Comparison of ENCODE assay signal across 27 cellular contexts in the genomic region with DNA sequence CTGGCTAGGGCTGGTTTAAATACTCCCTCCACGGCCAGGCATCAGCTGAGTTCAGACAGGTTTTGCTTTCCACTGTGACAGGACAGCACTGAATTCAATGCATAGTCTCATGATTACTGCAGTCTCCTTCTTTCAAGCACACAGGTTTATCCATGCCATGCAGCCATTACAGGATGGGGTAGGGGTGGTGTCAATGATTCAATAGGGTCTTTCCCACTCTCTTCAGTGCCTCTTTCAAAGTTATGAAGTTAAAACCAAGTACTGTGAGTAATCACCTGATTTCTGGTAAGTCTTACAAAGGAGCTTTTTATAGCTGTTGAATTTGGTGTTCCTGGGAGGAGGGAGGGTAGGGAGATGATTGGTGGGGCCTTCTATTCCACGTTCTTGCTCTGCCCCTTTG. TPM values are rescaled to one million over a fixed set of nuclear protein-coding genes. Genes with fewer than 3 reads are reported as not detected.
"Had no signal": no experiment of that assay in that cellular context is flagged by ENCODE, and none has a peak within 500 bp of the region (broad histone marks: within the 10 kb centered on the region; RNA-seq: fewer than 3 reads in every experiment).

No MANE protein-coding gene starts in this region.

- ATAC-seq: esophagus mucosa; gastroesophageal sphincter; heart left ventricle; natural killer cell; stimulated activated naive B cell treated with anti-CD40 and anti-IgM and Interleukin-4, amounts not matched to agents 10 μg/mL and 1 μg/mL and 100 μg/mL, for 72 hours; T-helper 17 cell had no signal

- H3K4me1 Mint-ChIP-seq: natural killer cell; stimulated activated naive B cell treated with anti-CD40 and anti-IgM and Interleukin-4, amounts not matched to agents 10 μg/mL and 1 μg/mL and 100 μg/mL, for 72 hours had no signal

- H3K36me3 ChIP-seq: adrenal gland, gastroesophageal sphincter, heart left ventricle, neutrophil, pancreas, sigmoid colon, SJSA1, spleen, tibial artery had no signal

- H3K36me3 Mint-ChIP-seq: natural killer cell; stimulated activated naive B cell treated with anti-CD40 and anti-IgM and Interleukin-4, amounts not matched to agents 10 μg/mL and 1 μg/mL and 100 μg/mL, for 72 hours had no signal

- H3K4me3 Mint-ChIP-seq: activated T-helper 1 cell treated with anti-CD3 and anti-CD28 coated beads, Interleukin-12 subunit alpha, Interleukin-12 subunit beta, Interleukin-2, Interleukin-4 antibody, amounts not matched to agents 30 ng/mL and 10 ng/mL and 1 ng/mL, durations not matched to agents 14 hours and 24 hours and 36 hours; dendritic cell treated with granulocyte-macrophage colony-stimulating factor and Interleukin-4, amounts not matched to agents 40 ng/mL and 50 ng/mL, for 4 days; natural killer cell; stimulated activated naive B cell treated with anti-CD40 and anti-IgM and Interleukin-4, amounts not matched to agents 10 μg/mL and 1 μg/mL and 100 μg/mL, for 72 hours; T-helper 17 cell had no signal

- H3K4me1 ChIP-seq: adrenal gland, gastroesophageal sphincter, heart left ventricle, pancreas, sigmoid colon, SJSA1, spleen, tibial artery had no signal

- H3K9me3 ChIP-seq: adrenal gland, gastroesophageal sphincter, neutrophil, pancreas, sigmoid colon, SJSA1, tibial artery had no signal

- H3K9me3 Mint-ChIP-seq: activated T-helper 1 cell treated with anti-CD3 and anti-CD28 coated beads, Interleukin-12 subunit alpha, Interleukin-12 subunit beta, Interleukin-2, Interleukin-4 antibody, amounts not matched to agents 30 ng/mL and 10 ng/mL and 1 ng/mL, durations not matched to agents 14 hours and 24 hours and 36 hours; dendritic cell treated with granulocyte-macrophage colony-stimulating factor and Interleukin-4, amounts not matched to agents 40 ng/mL and 50 ng/mL, for 4 days; natural killer cell; stimulated activated naive B cell treated with anti-CD40 and anti-IgM and Interleukin-4, amounts not matched to agents 10 μg/mL and 1 μg/mL and 100 μg/mL, for 72 hours had no signal

- H3K27me3 ChIP-seq: adrenal gland, gastroesophageal sphincter, heart left ventricle, neutrophil, pancreas, sigmoid colon, SJSA1, spleen, tibial artery had no signal

- H3K27ac Mint-ChIP-seq: activated T-helper 1 cell treated with anti-CD3 and anti-CD28 coated beads, Interleukin-12 subunit alpha, Interleukin-12 subunit beta, Interleukin-2, Interleukin-4 antibody, amounts not matched to agents 30 ng/mL and 10 ng/mL and 1 ng/mL, durations not matched to agents 14 hours and 24 hours and 36 hours; dendritic cell treated with granulocyte-macrophage colony-stimulating factor and Interleukin-4, amounts not matched to agents 40 ng/mL and 50 ng/mL, for 4 days; natural killer cell; stimulated activated naive B cell treated with anti-CD40 and anti-IgM and Interleukin-4, amounts not matched to agents 10 μg/mL and 1 μg/mL and 100 μg/mL, for 72 hours; T-helper 17 cell had no signal

- H3K4me3 ChIP-seq: adrenal gland, gastroesophageal sphincter, heart left ventricle, pancreas, sigmoid colon, SJSA1, spleen, tibial artery had no signal

- H3K27ac ChIP-seq: adrenal gland, gastroesophageal sphincter, heart left ventricle, neutrophil, pancreas, sigmoid colon, SJSA1, spleen, tibial artery, VCaP had no signal

- DNase-seq: activated CD4-positive, alpha-beta T cell treated with anti-CD3 and anti-CD28 coated beads for 1 hour; activated CD4-positive, alpha-beta T cell treated with anti-CD3 and anti-CD28 coated beads, Interleukin-2, amount 50 U/mL, for 48 hours; activated naive CD4-positive, alpha-beta T cell treated with Interleukin-2 at 50 U/mL for 16 hours; adrenal gland; effector CD8-positive, alpha-beta T cell; heart left ventricle; kidney glomerular epithelial cell; natural killer cell; pancreas; sigmoid colon; spleen; stimulated activated CD4-positive, alpha-beta T cell treated with anti-CD3 and anti-CD28 coated beads, Interleukin-4, amount 100 ng/mL, for 4 hours; stimulated activated naive B cell treated with anti-CD40 and anti-IgM and Interleukin-4, amounts not matched to agents 10 μg/mL and 1 μg/mL and 100 μg/mL, for 72 hours; T-helper 17 cell; tibial artery had no signal

RNA-seq across cellular contexts. Expression of a gene that starts 47.2 kb away (rescaled TPM):
- total RNA-seq: activated T-helper 1 cell treated with anti-CD3 and anti-CD28 coated beads, Interleukin-12 subunit alpha, Interleukin-12 subunit beta, Interleukin-2, Interleukin-4 antibody, amounts not matched to agents 30 ng/mL and 10 ng/mL and 1 ng/mL, durations not matched to agents 14 hours and 24 hours and 36 hours; adrenal gland; astrocyte; chondrocyte; esophagus mucosa; gastroesophageal sphincter; heart left ventricle; lower leg skin; mesenteric fat pad; natural killer cell; pancreas; sigmoid colon; SJSA1; spleen; T-helper 17 cell; urinary bladder had no signal
- polyA plus RNA-seq: adrenal gland, heart left ventricle, pancreas, sigmoid colon, spleen, urinary bladder had no signal
